1 cellular context compared by ENCODE assay signal in the genomic region with DNA sequence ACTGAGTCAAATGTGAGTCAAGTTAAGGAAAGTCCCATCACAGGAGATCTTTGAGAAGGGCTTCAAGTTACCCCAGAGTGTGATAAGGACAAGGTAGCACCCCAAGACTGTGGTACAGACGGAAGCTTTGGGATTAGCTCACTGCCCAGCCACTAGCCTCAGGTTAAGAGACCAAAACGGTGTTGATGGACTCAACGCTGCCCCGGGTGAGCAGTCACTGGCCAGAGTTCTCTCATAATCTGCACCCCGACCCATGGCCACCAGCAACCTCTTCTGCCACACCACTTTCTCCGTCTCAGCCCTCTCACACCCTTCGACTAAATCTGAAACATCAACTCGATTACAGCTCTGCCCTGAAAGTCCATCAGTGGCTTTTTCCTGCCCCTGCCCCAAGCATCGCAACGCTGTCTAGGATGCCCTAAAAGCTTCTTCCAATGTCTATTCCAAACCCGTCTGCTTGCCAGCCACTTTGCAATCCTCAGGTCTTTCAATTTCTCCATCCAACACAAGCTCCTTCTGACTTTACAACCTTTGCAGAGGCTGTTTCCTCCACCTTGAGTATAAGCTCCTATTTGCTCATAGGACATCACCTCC.
TF ChIP-seq lines count a peak whose summit lies in the region.

No MANE protein-coding gene starts in this region.

TF ChIP-seq in GM23338, 12 proteins besides CTCF, POLR2A, EP300 and RAD21:
- no peak for TF ChIP-seq CREB1 (CRISPR knock-in tag; IDR thresholded peaks at IDR 0.05; ENCODE audit: low read depth)
- TF ChIP-seq, protein P1, sequence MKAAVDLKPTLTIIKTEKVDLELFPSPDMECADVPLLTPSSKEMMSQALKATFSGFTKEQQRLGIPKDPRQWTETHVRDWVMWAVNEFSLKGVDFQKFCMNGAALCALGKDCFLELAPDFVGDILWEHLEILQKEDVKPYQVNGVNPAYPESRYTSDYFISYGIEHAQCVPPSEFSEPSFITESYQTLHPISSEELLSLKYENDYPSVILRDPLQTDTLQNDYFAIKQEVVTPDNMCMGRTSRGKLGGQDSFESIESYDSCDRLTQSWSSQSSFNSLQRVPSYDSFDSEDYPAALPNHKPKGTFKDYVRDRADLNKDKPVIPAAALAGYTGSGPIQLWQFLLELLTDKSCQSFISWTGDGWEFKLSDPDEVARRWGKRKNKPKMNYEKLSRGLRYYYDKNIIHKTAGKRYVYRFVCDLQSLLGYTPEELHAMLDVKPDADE (IDR thresholded peaks at IDR 0.05), result no peak
- no peak for TF ChIP-seq ZNF114 (CRISPR knock-in tag; IDR thresholded peaks at IDR 0.05)
- TF ChIP-seq, protein P2, sequence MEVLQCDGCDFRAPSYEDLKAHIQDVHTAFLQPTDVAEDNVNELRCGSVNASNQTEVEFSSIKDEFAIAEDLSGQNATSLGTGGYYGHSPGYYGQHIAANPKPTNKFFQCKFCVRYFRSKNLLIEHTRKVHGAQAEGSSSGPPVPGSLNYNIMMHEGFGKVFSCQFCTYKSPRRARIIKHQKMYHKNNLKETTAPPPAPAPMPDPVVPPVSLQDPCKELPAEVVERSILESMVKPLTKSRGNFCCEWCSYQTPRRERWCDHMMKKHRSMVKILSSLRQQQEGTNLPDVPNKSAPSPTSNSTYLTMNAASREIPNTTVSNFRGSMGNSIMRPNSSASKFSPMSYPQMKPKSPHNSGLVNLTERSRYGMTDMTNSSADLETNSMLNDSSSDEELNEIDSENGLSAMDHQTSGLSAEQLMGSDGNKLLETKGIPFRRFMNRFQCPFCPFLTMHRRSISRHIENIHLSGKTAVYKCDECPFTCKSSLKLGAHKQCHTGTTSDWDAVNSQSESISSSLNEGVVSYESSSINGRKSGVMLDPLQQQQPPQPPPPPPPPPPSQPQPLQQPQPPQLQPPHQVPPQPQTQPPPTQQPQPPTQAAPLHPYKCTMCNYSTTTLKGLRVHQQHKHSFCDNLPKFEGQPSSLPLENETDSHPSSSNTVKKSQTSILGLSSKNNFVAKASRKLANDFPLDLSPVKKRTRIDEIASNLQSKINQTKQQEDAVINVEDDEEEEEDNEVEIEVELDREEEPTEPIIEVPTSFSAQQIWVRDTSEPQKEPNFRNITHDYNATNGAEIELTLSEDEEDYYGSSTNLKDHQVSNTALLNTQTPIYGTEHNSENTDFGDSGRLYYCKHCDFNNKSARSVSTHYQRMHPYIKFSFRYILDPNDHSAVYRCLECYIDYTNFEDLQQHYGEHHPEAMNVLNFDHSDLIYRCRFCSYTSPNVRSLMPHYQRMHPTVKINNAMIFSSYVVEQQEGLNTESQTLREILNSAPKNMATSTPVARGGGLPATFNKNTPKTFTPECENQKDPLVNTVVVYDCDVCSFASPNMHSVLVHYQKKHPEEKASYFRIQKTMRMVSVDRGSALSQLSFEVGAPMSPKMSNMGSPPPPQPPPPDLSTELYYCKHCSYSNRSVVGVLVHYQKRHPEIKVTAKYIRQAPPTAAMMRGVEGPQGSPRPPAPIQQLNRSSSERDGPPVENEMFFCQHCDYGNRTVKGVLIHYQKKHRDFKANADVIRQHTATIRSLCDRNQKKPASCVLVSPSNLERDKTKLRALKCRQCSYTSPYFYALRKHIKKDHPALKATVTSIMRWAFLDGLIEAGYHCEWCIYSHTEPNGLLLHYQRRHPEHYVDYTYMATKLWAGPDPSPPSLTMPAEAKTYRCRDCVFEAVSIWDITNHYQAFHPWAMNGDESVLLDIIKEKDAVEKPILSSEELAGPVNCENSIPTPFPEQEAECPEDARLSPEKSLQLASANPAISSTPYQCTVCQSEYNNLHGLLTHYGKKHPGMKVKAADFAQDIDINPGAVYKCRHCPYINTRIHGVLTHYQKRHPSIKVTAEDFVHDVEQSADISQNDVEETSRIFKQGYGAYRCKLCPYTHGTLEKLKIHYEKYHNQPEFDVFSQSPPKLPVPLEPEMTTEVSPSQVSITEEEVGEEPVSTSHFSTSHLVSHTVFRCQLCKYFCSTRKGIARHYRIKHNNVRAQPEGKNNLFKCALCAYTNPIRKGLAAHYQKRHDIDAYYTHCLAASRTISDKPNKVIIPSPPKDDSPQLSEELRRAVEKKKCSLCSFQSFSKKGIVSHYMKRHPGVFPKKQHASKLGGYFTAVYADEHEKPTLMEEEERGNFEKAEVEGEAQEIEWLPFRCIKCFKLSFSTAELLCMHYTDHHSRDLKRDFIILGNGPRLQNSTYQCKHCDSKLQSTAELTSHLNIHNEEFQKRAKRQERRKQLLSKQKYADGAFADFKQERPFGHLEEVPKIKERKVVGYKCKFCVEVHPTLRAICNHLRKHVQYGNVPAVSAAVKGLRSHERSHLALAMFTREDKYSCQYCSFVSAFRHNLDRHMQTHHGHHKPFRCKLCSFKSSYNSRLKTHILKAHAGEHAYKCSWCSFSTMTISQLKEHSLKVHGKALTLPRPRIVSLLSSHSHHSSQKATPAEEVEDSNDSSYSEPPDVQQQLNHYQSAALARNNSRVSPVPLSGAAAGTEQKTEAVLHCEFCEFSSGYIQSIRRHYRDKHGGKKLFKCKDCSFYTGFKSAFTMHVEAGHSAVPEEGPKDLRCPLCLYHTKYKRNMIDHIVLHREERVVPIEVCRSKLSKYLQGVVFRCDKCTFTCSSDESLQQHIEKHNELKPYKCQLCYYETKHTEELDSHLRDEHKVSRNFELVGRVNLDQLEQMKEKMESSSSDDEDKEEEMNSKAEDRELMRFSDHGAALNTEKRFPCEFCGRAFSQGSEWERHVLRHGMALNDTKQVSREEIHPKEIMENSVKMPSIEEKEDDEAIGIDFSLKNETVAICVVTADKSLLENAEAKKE (CRISPR knock-in tag; IDR thresholded peaks at IDR 0.05), result no peak
- no peak for TF ChIP-seq STAT1 (IDR thresholded peaks at IDR 0.05; ENCODE audit: unreplicated experiment)
- TF ChIP-seq, protein P3, sequence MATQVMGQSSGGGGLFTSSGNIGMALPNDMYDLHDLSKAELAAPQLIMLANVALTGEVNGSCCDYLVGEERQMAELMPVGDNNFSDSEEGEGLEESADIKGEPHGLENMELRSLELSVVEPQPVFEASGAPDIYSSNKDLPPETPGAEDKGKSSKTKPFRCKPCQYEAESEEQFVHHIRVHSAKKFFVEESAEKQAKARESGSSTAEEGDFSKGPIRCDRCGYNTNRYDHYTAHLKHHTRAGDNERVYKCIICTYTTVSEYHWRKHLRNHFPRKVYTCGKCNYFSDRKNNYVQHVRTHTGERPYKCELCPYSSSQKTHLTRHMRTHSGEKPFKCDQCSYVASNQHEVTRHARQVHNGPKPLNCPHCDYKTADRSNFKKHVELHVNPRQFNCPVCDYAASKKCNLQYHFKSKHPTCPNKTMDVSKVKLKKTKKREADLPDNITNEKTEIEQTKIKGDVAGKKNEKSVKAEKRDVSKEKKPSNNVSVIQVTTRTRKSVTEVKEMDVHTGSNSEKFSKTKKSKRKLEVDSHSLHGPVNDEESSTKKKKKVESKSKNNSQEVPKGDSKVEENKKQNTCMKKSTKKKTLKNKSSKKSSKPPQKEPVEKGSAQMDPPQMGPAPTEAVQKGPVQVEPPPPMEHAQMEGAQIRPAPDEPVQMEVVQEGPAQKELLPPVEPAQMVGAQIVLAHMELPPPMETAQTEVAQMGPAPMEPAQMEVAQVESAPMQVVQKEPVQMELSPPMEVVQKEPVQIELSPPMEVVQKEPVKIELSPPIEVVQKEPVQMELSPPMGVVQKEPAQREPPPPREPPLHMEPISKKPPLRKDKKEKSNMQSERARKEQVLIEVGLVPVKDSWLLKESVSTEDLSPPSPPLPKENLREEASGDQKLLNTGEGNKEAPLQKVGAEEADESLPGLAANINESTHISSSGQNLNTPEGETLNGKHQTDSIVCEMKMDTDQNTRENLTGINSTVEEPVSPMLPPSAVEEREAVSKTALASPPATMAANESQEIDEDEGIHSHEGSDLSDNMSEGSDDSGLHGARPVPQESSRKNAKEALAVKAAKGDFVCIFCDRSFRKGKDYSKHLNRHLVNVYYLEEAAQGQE (IDR thresholded peaks at IDR 0.05; ENCODE audit: unreplicated experiment), result no peak
- TF ChIP-seq NANOG (IDR thresholded peaks at IDR 0.05; ENCODE audit: borderline replicate concordance), result no peak
- no peak for TF ChIP-seq EZH2 (IDR thresholded peaks at IDR 0.05; ENCODE audit: low read depth, unreplicated experiment)
- no peak for TF ChIP-seq EZH2phosphoT487 (IDR thresholded peaks at IDR 0.05; ENCODE audit: unreplicated experiment)
- TF ChIP-seq JUNB (IDR thresholded peaks at IDR 0.05; ENCODE audit: unreplicated experiment), result no peak
- no peak for TF ChIP-seq ZNF331 (CRISPR knock-in tag; IDR thresholded peaks at IDR 0.05; ENCODE audit: low read depth)
- TF ChIP-seq POLR2AphosphoS5 (IDR thresholded peaks at IDR 0.05; ENCODE audit: low read depth), result no peak
